Comparison of ENCODE assay signal across 10 cellular contexts in genomic region chr11:112977620-112978212, GRCh38. TPM values are rescaled to one million over a fixed set of nuclear protein-coding genes. Genes with fewer than 3 reads are reported as not detected.
A peak's percentile ranks its signal among the peaks of the same experiment; 100 is the strongest.
DNase-seq lines count a peak whose midpoint lies in the region; ATAC-seq, FAIRE-seq and TF ChIP-seq lines count a peak whose summit lies in the region.
"Had no signal": no experiment of that assay in that cellular context is flagged by ENCODE, and none has a peak within 500 bp of the region (broad histone marks: within the 10 kb centered on the region; RNA-seq: fewer than 3 reads in every experiment).

No MANE protein-coding gene starts in this region.

- no peak for TF ChIP-seq CTCF in upper lobe of right lung (IDR thresholded peaks at IDR 0.05)

- ATAC-seq in upper lobe of right lung: peak; percentile 57
- no peak for ATAC-seq in HG03025 (IDR thresholded peaks at IDR 0.05; ENCODE audit: low FRiP score, unreplicated experiment)
- ATAC-seq in GM19324 (IDR thresholded peaks at IDR 0.05; ENCODE audit: low FRiP score, unreplicated experiment): no peak

- H3K27me3 ChIP-seq in upper lobe of right lung: no peaks in the 10 kb centered on the region

- H3K4me3 ChIP-seq in upper lobe of right lung: no peak overlapping the region

- H3K27ac ChIP-seq in upper lobe of right lung: no peak overlapping the region

- no peak for FAIRE-seq in GM12891 (lab: Jason Lieb, UNC)

- no peaks in the 10 kb centered on the region for H3K36me3 ChIP-seq in upper lobe of right lung

- intact Hi-C loops in head of caudate nucleus (cut with DNase I): no loop called here
- intact Hi-C loops in upper lobe of right lung (cut with DNase I): no loop called here

- TF ChIP-seq POLR2A in GM12891 (IDR thresholded peaks at IDR 0.05; ENCODE audit: low read depth, low read length): no peak

- H3K4me1 ChIP-seq in upper lobe of right lung: no peaks in the 10 kb centered on the region

- DNase-seq in NCI-H446 treated with DMSO at 0.1 percent for 48 hours (lab: John Stamatoyannopoulos, UW) (peak; percentile 50), NCI-H446 (lab: John Stamatoyannopoulos, UW) (no peak), SKM-1 (lab: John Stamatoyannopoulos, UW; ENCODE audit: unreplicated experiment) (peak; percentile 94), head of caudate nucleus (peak in 25 of 42 donors; percentile 12 to 78 (median 43)), upper lobe of right lung (no peak), GM12891 (ENCODE audit: insufficient read length, low spot score) (no peak)
- DNase-seq: activated CD4-positive, alpha-beta T cell treated with anti-CD3 and anti-CD28 coated beads, Interleukin-2, amount 50 U/mL, for 4 hours; mesendoderm had no signal

- H3K9me3 ChIP-seq in upper lobe of right lung: no peaks in the 10 kb centered on the region

TF ChIP-seq in GM12891, 5 proteins besides CTCF, POLR2A, EP300 and RAD21:
- no peak for TF ChIP-seq SPI1 (IDR thresholded peaks at IDR 0.05; ENCODE audit: low read depth, low read length)
- no peak for TF ChIP-seq POLR2AphosphoS5 (IDR thresholded peaks at IDR 0.05; ENCODE audit: low read depth, low read length)
- no peak for TF ChIP-seq POU2F2 (IDR thresholded peaks at IDR 0.05; ENCODE audit: low read depth, low read length)
- TF ChIP-seq TAF1 (IDR thresholded peaks at IDR 0.05; ENCODE audit: low read depth, low read length): no peak
- TF ChIP-seq PAX5 (IDR thresholded peaks at IDR 0.05; ENCODE audit: insufficient read depth, low read length, severe bottlenecking): no peak

RNA-seq across cellular contexts. Expression of gene NCAM1, which starts 16.5 kb away (rescaled TPM):
- total RNA-seq in upper lobe of right lung: 4.2 TPM
- 0.03 TPM for polyA plus RNA-seq in GM12891 (2012; ENCODE audit: low read depth, missing spikeins)

Comparison
In these comparisons a context has a peak if more than half of its experiments do, and no peak if none do; other contexts are left out.
1. DNase-seq: peak in NCI-H446 treated with DMSO at 0.1 percent for 48 hours (single experiment), SKM-1 (single experiment) and head of caudate nucleus (25 of 42); none in NCI-H446 (0 of 2), upper lobe of right lung (single experiment) and GM12891 (single experiment).